Comparison of ENCODE assay signal across 8 cellular contexts in the genomic region with DNA sequence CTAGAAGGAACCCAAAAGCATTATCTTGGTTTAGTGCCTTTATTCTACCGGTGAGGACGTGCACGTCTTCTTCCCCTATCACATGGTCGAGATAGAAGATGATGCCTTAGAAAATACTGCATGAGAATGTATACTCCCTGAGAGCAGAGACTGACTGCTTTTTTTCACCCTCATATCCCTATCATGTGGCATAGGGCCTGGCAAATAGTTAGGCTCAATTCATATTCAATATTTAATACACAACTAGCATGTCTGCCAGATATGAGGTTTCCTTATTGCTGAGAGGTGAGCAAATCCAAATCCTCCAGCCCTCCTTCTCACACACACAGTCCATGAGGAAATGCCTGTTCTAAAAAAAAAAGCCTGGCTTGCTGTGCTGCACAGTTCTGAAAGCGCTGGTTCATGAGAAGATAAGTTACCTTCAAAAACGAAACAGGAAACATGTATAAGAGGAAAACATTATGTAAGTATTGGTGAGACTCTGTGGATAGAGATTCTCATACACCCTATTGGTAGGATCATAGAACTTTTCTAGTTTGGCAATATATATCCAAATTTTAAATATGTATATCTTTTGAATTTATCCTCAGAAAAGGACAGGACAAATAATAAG. TPM values are rescaled to one million over a fixed set of nuclear protein-coding genes. Genes with fewer than 3 reads are reported as not detected.
DNase-seq lines count a peak whose midpoint lies in the region; ATAC-seq, FAIRE-seq and TF ChIP-seq lines count a peak whose summit lies in the region.

No MANE protein-coding gene starts in this region.

- H3K27ac Mint-ChIP-seq in activated CD4-positive, alpha-beta T cell treated with anti-CD3 and anti-CD28 coated beads, Interleukin-2, amount 10 ng/mL, durations not matched to agents 7 days and 5 days = peak overlapping the region; percentile 92

- in situ Hi-C loops in astrocyte of the spinal cord (cut with HindIII; ENCODE audit: low sequenced_read_pairs) = no loop called here

- peak; percentile 83 for ATAC-seq in stimulated activated naive CD8-positive, alpha-beta T cell treated with anti-CD3 and anti-CD28 coated beads, Interleukin-15, Interleukin-2, amounts not matched to agents 100 U/mL and 50 U/mL, for 24 hours

- H3K4me1 ChIP-seq in thyroid gland = no peaks in the 10 kb centered on the region

- 73 to 79% methylated on average over 6 of the region's 6 CpGs for WGBS in thyroid gland, 2 donors

- H3K27ac ChIP-seq in thyroid gland = no peak overlapping the region

- H3K27me3 Mint-ChIP-seq in activated CD4-positive, alpha-beta T cell treated with anti-CD3 and anti-CD28 coated beads, Interleukin-2, amount 10 ng/mL, durations not matched to agents 7 days and 5 days = peaks cover 4% of the 10 kb centered on the region

- TF ChIP-seq CTCF in astrocyte of the spinal cord (IDR thresholded peaks at IDR 0.05; ENCODE audit: low read depth, low read length) = no peak
- TF ChIP-seq CTCF in thyroid gland (IDR thresholded peaks at IDR 0.05) = no peak

- POLR2A ChIA-PET in activated CD4-positive, alpha-beta T cell treated with anti-CD3 and anti-CD28 coated beads, Interleukin-2, amount 10 ng/mL, durations not matched to agents 7 days and 5 days (lab: Charles Lee) = no interaction called here

- peaks cover 3% of the 10 kb centered on the region for H3K9me3 Mint-ChIP-seq in activated CD4-positive, alpha-beta T cell treated with anti-CD3 and anti-CD28 coated beads, Interleukin-2, amount 10 ng/mL, durations not matched to agents 7 days and 5 days

- TF ChIP-seq POLR2A in thyroid gland (IDR thresholded peaks at IDR 0.05) = no peak

- no peaks in the 10 kb centered on the region for H3K36me3 Mint-ChIP-seq in activated CD4-positive, alpha-beta T cell treated with anti-CD3 and anti-CD28 coated beads, Interleukin-2, amount 10 ng/mL, durations not matched to agents 7 days and 5 days (ENCODE audit: low read depth)

- no peak for DNase-seq in activated CD4-positive, alpha-beta T cell treated with anti-CD3 and anti-CD28 coated beads, Interleukin-2, amount 10 ng/mL, durations not matched to agents 7 days and 5 days
- DNase-seq in activated CD4-positive, alpha-beta T cell treated with anti-CD3 and anti-CD28 coated beads for 48 hours = no peak
- DNase-seq in Jurkat, Clone E6-1 (ENCODE audit: low read depth, low spot score) = peak; percentile 43
- peak; percentile 5 for DNase-seq in astrocyte of the spinal cord (ENCODE audit: low read depth, low spot score)
- DNase-seq in stimulated activated naive CD8-positive, alpha-beta T cell treated with anti-CD3 and anti-CD28 coated beads, Interleukin-15, Interleukin-2, amounts not matched to agents 100 U/mL and 50 U/mL, for 24 hours = no peak
- DNase-seq in thyroid gland = no peak
- no peak for DNase-seq in activated gamma-delta T cell treated with Interleukin-2 at 50 U/mL for 16 hours
- DNase-seq in urothelium cell line (ENCODE audit: low spot score) = no peak

- H3K4me1 Mint-ChIP-seq in activated CD4-positive, alpha-beta T cell treated with anti-CD3 and anti-CD28 coated beads, Interleukin-2, amount 10 ng/mL, durations not matched to agents 7 days and 5 days = peaks cover 23% of the 10 kb centered on the region

- H3K4me3 ChIP-seq in Jurkat, Clone E6-1 (ENCODE audit: low read length) = no peak overlapping the region
- H3K4me3 ChIP-seq in astrocyte of the spinal cord (ENCODE audit: low read depth, low read length) (no peak overlapping the region), thyroid gland (replicated peaks in 1 of 3) (no peak overlapping the region)

- no peaks in the 10 kb centered on the region for H3K36me3 ChIP-seq in thyroid gland

- no peaks in the 10 kb centered on the region for H3K27me3 ChIP-seq in thyroid gland

- H3K9me3 ChIP-seq in thyroid gland = no peaks in the 10 kb centered on the region

- CTCF ChIA-PET in activated CD4-positive, alpha-beta T cell treated with anti-CD3 and anti-CD28 coated beads, Interleukin-2, amount 10 ng/mL, durations not matched to agents 7 days and 5 days (lab: Charles Lee) = interaction anchor here (1.0 to 1.3 kb wide), 3 partner anchors 11 to 49 kb away, joined by 3 to 4 read pairs (median 3); no protein-coding TSS in a partner anchor

- FAIRE-seq in urothelium cell line (lab: Jason Lieb, UNC) = no peak

- peak overlapping the region; percentile 31 for H3K4me3 Mint-ChIP-seq in activated CD4-positive, alpha-beta T cell treated with anti-CD3 and anti-CD28 coated beads, Interleukin-2, amount 10 ng/mL, durations not matched to agents 7 days and 5 days

- intact Hi-C loops in thyroid gland (cut with DNase I) = no loop called here

RNA-seq across cellular contexts. Expression of gene ACAP2, which starts 15.5 kb away (rescaled TPM):
- total RNA-seq in activated CD4-positive, alpha-beta T cell treated with anti-CD3 and anti-CD28 coated beads, Interleukin-2, amount 10 ng/mL, durations not matched to agents 7 days and 5 days = 10 to 100 TPM; 71.1 to 79.1 TPM
- 12.5 TPM for polyA plus RNA-seq in Jurkat, Clone E6-1 (2012; ENCODE audit: insufficient read depth, insufficient read length)
- total RNA-seq in thyroid gland = 100 to 1,000 TPM in 1 of 4 donors, 10 to 100 TPM in 3; 61.7 to 685 (median 71.3) TPM

Comparison
In these comparisons a context has a peak if more than half of its experiments do, and no peak if none do; other contexts are left out.
1. DNase-seq: peak in Jurkat, Clone E6-1 (single experiment) and astrocyte of the spinal cord (single experiment); none in activated CD4-positive, alpha-beta T cell treated with anti-CD3 and anti-CD28 coated beads, Interleukin-2, amount 10 ng/mL, durations not matched to agents 7 days and 5 days (single experiment), activated CD4-positive, alpha-beta T cell treated with anti-CD3 and anti-CD28 coated beads for 48 hours (single experiment), stimulated activated naive CD8-positive, alpha-beta T cell treated with anti-CD3 and anti-CD28 coated beads, Interleukin-15, Interleukin-2, amounts not matched to agents 100 U/mL and 50 U/mL, for 24 hours (single experiment), thyroid gland (0 of 2), activated gamma-delta T cell treated with Interleukin-2 at 50 U/mL for 16 hours (single experiment) and urothelium cell line (single experiment).